Comparison of ENCODE assay signal across 25 cellular contexts in the genomic region with DNA sequence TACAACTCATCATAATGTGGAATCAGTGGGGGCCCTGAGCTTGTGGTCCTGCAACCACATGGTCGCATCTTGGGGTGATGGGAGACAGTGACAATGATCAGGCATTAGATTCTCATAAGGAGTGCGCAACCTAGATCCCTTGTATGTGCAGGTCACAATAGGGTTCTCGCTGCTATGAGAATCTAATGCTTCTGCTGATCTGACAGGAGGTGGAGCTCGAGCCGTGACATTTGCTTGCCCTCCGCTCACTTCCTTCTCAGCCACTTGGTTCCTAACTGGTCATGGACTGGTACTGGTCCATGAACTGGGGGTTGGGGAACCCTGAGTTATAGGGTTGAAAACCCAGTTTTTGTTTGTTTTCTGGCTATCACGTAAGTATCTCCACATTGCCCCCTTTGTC.
DNase-seq lines count a peak whose midpoint lies in the region; ATAC-seq, FAIRE-seq and TF ChIP-seq lines count a peak whose summit lies in the region.
"Had no signal": no experiment of that assay in that cellular context is flagged by ENCODE, and none has a peak within 500 bp of the region (broad histone marks: within the 10 kb centered on the region; RNA-seq: fewer than 3 reads in every experiment).

No MANE protein-coding gene starts in this region.

- no peak overlapping the region for H3K23ac ChIP-seq in H1 (ENCODE audit: insufficient read length)

- FAIRE-seq in H1 (lab: Jason Lieb, UNC) (no peak), urothelium cell line (lab: Jason Lieb, UNC) (no peak)
- FAIRE-seq: A204.1, G401.6, GM12891 had no signal

- CTCF ChIA-PET in H1 (lab: Charles Lee; ENCODE audit: partially characterized antibody), result interaction anchor here (0.6 kb wide), 1 partner anchor 56 kb away, joined by 3 read pairs; no protein-coding TSS in a partner anchor

- no peak overlapping the region for H2BK120ac ChIP-seq in H1 (replicated peaks; ENCODE audit: low read depth, low read length)

- no peak overlapping the region for H3K4me3 Mint-ChIP-seq in GM23338
- H3K4me3 Mint-ChIP-seq: CD4-positive, CD25-positive, alpha-beta regulatory T cell; CD8-positive, alpha-beta memory T cell; H9 had no signal

- no peaks in the 10 kb centered on the region for H3K79me1 ChIP-seq in H1 (ENCODE audit: low read depth, low read length)

- H3K27ac Mint-ChIP-seq in GM23338, result no peak overlapping the region
- H3K27ac Mint-ChIP-seq: CD4-positive, CD25-positive, alpha-beta regulatory T cell; CD8-positive, alpha-beta memory T cell; H9 had no signal

- POLR2A ChIA-PET in H1 (lab: Charles Lee; ENCODE audit: partially characterized antibody), result no interaction called here

- H2BK15ac ChIP-seq in H1 (ENCODE audit: low read length), result no peak overlapping the region; the same call in 1 of the 2 replicates

- no peak overlapping the region for H3K4me3 ChIP-seq in GM23338
- H3K4me3 ChIP-seq in OCI-LY3 (ENCODE audit: low read length), result no peak overlapping the region
- H3K4me3 ChIP-seq in H1 (ENCODE audit: extremely low read depth in 1 of 4, insufficient read depth in 2 of 4, low read depth in 3 of 4, low read length in 4 of 4), result no peak overlapping the region
- H3K4me3 ChIP-seq: GM23248 had no signal

- ATAC-seq in GM23338, result no peak
- ATAC-seq in HG02642 (IDR thresholded peaks at IDR 0.05; ENCODE audit: poor library complexity, unreplicated experiment), result no peak

- no peaks in the 10 kb centered on the region for H3K23me2 ChIP-seq in H1 (ENCODE audit: low read depth, low read length)

- TF ChIP-seq RAD21 in H1 (IDR thresholded peaks at IDR 0.05 in 1 of 2, conservative IDR thresholded peaks at IDR 0.05 in 1 of 2; ENCODE audit: low read depth in 2 of 2, low read length in 2 of 2), result no peak

- no peaks in the 10 kb centered on the region for H3K79me2 ChIP-seq in GM23338 (replicated peaks; ENCODE audit: insufficient read depth)
- no peaks in the 10 kb centered on the region for H3K79me2 ChIP-seq in OCI-LY3 (ENCODE audit: low read length)
- H3K79me2 ChIP-seq in H1 (ENCODE audit: control insufficient read depth in 1 of 2, insufficient read depth in 2 of 2, low read length in 2 of 2), result no peaks in the 10 kb centered on the region

- H4K8ac ChIP-seq in H1 (ENCODE audit: extremely low read depth, insufficient read depth, low read length), result no peak overlapping the region

- H2AK5ac ChIP-seq in H1 (ENCODE audit: low read depth, low read length), result no peak overlapping the region

- H3F3A ChIP-seq in GM23338 (replicated peaks; ENCODE audit: low read depth), result no peaks in the 10 kb centered on the region

- H4K20me1 ChIP-seq in GM23338 (replicated peaks; ENCODE audit: insufficient read depth) (no peaks in the 10 kb centered on the region), OCI-LY3 (ENCODE audit: insufficient read depth, low read length) (no peaks in the 10 kb centered on the region), H1 (replicated peaks in 1 of 2; ENCODE audit: control insufficient read depth in 1 of 2, insufficient read depth in 2 of 2, low read length in 2 of 2) (no peaks in the 10 kb centered on the region)

- no peak overlapping the region for H3K4me2 ChIP-seq in GM23338
- no peak overlapping the region for H3K4me2 ChIP-seq in OCI-LY3 (ENCODE audit: low read length)
- H3K4me2 ChIP-seq in H1 (ENCODE audit: insufficient read depth in 1 of 2, low read depth in 2 of 2, low read length in 2 of 2), result no peak overlapping the region

- H3K27ac ChIP-seq in GM23338 (ENCODE audit: low read depth), result no peak overlapping the region
- H3K27ac ChIP-seq in OCI-LY3 (ENCODE audit: low read length), result no peak overlapping the region
- no peak overlapping the region for H3K27ac ChIP-seq in H1 (ENCODE audit: low read depth, low read length)
- H3K27ac ChIP-seq: GM23248, HL-60 had no signal

- H3K4me1 Mint-ChIP-seq in GM23338, result peaks cover 6% of the 10 kb centered on the region; the same call in 2 of the 3 replicates
- H3K4me1 Mint-ChIP-seq: CD4-positive, CD25-positive, alpha-beta regulatory T cell; CD8-positive, alpha-beta memory T cell had no signal

- no peak overlapping the region for H2BK20ac ChIP-seq in H1 (ENCODE audit: low read length)

- TF ChIP-seq EP300 in H1 (IDR thresholded peaks at IDR 0.05; ENCODE audit: borderline replicate concordance in 1 of 2, low read depth in 2 of 2, low read length in 2 of 2), result no peak

- no peak overlapping the region for H4K5ac ChIP-seq in H1 (ENCODE audit: insufficient read length, low read depth, low read length)

- H3K14ac ChIP-seq in H1 (ENCODE audit: insufficient read length), result no peak overlapping the region

- no peak overlapping the region for H3K4ac ChIP-seq in H1 (replicated peaks; ENCODE audit: insufficient read length, low read depth, low read length)

- 0 out of 2 replicates have a peak overlapping the region, but pooled peaks have one; percentile 0 for H2BK12ac ChIP-seq in H1 (ENCODE audit: low read depth, low read length)

- H3K27me3 ChIP-seq in GM23338 (ENCODE audit: insufficient read depth) (no peaks in the 10 kb centered on the region), OCI-LY3 (ENCODE audit: low read depth, low read length) (no peaks in the 10 kb centered on the region), H1 (replicated peaks in 1 of 4; ENCODE audit: control insufficient read depth in 3 of 4, extremely low read depth in 1 of 4, insufficient read depth in 3 of 4, low read length in 3 of 4) (no peaks in the 10 kb centered on the region)
- H3K27me3 ChIP-seq: BE2C had no signal

- no peaks in the 10 kb centered on the region for H3K9me2 ChIP-seq in GM23338 (ENCODE audit: insufficient read depth)

- TF ChIP-seq POLR2A in H1 (IDR thresholded peaks at IDR 0.05; ENCODE audit: control extremely low read depth in 1 of 2, low read depth in 2 of 2, low read length in 2 of 2), result no peak

- H3K27me3 Mint-ChIP-seq in GM23338 (ENCODE audit: insufficient read depth, low read depth, poor library complexity), result peaks cover 1% of the 10 kb centered on the region
- H3K27me3 Mint-ChIP-seq: CD4-positive, CD25-positive, alpha-beta regulatory T cell; CD8-positive, alpha-beta memory T cell had no signal

- DNase-seq in A172 (ENCODE audit: low spot score) (peak; percentile 3), GM23338 (ENCODE audit: low spot score) (no peak), H1 (ENCODE audit: low read depth in 1 of 2, low spot score in 2 of 2) (no peak), urothelium cell line (ENCODE audit: low spot score) (no peak)
- no peak for DNase-seq in activated effector memory CD4-positive, alpha-beta T cell treated with anti-CD3 and anti-CD28 coated beads, Interleukin-2, amount 50 U/mL, for 16 hours
- DNase-seq: ACHN; BE2C; C1 segment of cervical spinal cord; CD4-positive, CD25-positive, alpha-beta regulatory T cell; CD8-positive, alpha-beta memory T cell; COR-L47; DMS 273 treated with DMSO at 0.1 percent for 48 hours; DMS53; DND-41; EL; GM23248; H9; IMR-90; KBM-7 had no signal

- H3K4me1 ChIP-seq in GM23338 (ENCODE audit: insufficient read depth) (no peaks in the 10 kb centered on the region), OCI-LY3 (ENCODE audit: low read length) (peaks cover 10% of the 10 kb centered on the region; the same call in 1 of the 2 replicates), H1 (replicated peaks in 1 of 4; ENCODE audit: control insufficient read depth in 3 of 4, insufficient read depth in 4 of 4, low read length in 3 of 4) (no peaks in the 10 kb centered on the region)
- H3K4me1 ChIP-seq: BE2C had no signal

- H3K36me3 ChIP-seq in GM23338 (ENCODE audit: insufficient read depth) (no peaks in the 10 kb centered on the region), OCI-LY3 (replicated peaks; ENCODE audit: low read depth, low read length) (no peaks in the 10 kb centered on the region), H1 (ENCODE audit: control insufficient read depth in 2 of 4, insufficient read depth in 4 of 4, low read length in 3 of 4) (no peaks in the 10 kb centered on the region)
- H3K36me3 ChIP-seq: BE2C had no signal

- no peaks in the 10 kb centered on the region for H3K36me3 Mint-ChIP-seq in GM23338 (ENCODE audit: low read depth)
- H3K36me3 Mint-ChIP-seq: CD4-positive, CD25-positive, alpha-beta regulatory T cell; CD8-positive, alpha-beta memory T cell had no signal

- H2AFZ ChIP-seq in GM23338 (0 out of 2 replicates have a peak overlapping the region, but pooled peaks have one; percentile 30), OCI-LY3 (ENCODE audit: low read depth, low read length) (no peak overlapping the region), H1 (ENCODE audit: low read length) (0 out of 2 replicates have a peak overlapping the region, but pooled peaks have one; percentile 38)
- H2AFZ ChIP-seq: GM23248 had no signal

- no peak overlapping the region for H4K91ac ChIP-seq in H1 (replicated peaks; ENCODE audit: insufficient read length, low read length)

- 0 out of 4 replicates have a peak, but pooled peaks of 1 of the 2 experiments have one; percentile 14 for TF ChIP-seq CTCF in GM23338 (conservative IDR thresholded peaks at IDR 0.05; ENCODE audit: low read depth in 2 of 2)
- 0 out of 2 replicates have a peak, but pooled peaks have one; percentile 17 for TF ChIP-seq CTCF in OCI-LY3 (IDR thresholded peaks at IDR 0.05; ENCODE audit: low read depth, low read length)
- no peak for TF ChIP-seq CTCF in H1 (IDR thresholded peaks at IDR 0.05; ENCODE audit: control extremely low read depth in 1 of 3, insufficient read depth in 1 of 3, low read depth in 1 of 3, low read length in 3 of 3)

- H3K56ac ChIP-seq in H1 (replicated peaks; ENCODE audit: insufficient read length, low read depth, low read length), result no peak overlapping the region

- H3K18ac ChIP-seq in H1 (ENCODE audit: extremely low read depth, low read length), result no peak overlapping the region

- no peak overlapping the region for H2BK5ac ChIP-seq in H1 (ENCODE audit: low read depth, low read length)

- H3K9me3 ChIP-seq in OCI-LY3 (ENCODE audit: insufficient read depth, low read length) (no peaks in the 10 kb centered on the region), H1 (ENCODE audit: insufficient read depth in 2 of 2, low read depth in 1 of 2, low read length in 1 of 2) (no peaks in the 10 kb centered on the region)
- H3K9me3 ChIP-seq: BE2C had no signal

- H3K9me3 Mint-ChIP-seq in GM23338, result no peaks in the 10 kb centered on the region
- H3K9me3 Mint-ChIP-seq: H9 had no signal

- no peak overlapping the region for H3K9ac ChIP-seq in OCI-LY3 (ENCODE audit: low read length)
- no peak overlapping the region for H3K9ac ChIP-seq in H1 (replicated peaks in 1 of 4; ENCODE audit: extremely low read depth in 1 of 4, low read depth in 3 of 4, low read length in 3 of 4)
- H3K9ac ChIP-seq: GM23248 had no signal

- WGBS in H1 (ENCODE audit: extremely low coverage in 1 of 2, insufficient coverage in 1 of 2, insufficient read length in 1 of 2, insufficient replicate concordance in 2 of 2, low coverage in 1 of 2, low lambda C conversion rate in 2 of 2, missing lambda C conversion rate in 1 of 2), 2 experiments, result 95% methylated on average over 7 of the region's 7 CpGs; no CpG with 5 or more reads in 1 of the 2 experiments

TF ChIP-seq in H1, 55 proteins besides CTCF, POLR2A, EP300 and RAD21:
- no peak for TF ChIP-seq TAF7 (optimal IDR thresholded peaks at IDR 0.05; ENCODE audit: borderline replicate concordance, low read depth, low read length)
